ENCODE assay signal across 19 cellular contexts in the genomic region with DNA sequence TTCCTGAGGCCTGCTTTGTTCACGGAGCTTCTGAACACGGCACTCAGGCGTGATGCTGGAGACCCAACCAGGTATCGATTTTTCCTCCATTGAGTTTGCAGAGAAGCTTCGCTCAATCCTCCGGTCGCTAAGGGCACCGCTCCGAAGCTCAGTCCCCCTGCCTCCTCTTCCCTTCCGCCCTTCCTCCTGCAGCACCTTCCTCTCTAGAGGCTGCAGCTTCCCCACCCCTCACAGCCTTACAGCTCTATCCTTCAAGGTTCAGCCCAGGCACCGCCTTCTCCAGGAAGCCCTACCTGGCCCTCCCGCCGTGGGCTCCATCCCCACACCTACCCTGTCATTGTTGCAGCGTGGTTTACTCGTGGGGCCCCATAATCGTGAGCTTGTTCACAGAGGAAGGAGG.
DNase-seq lines count a peak whose midpoint lies in the region; ATAC-seq and TF ChIP-seq lines count a peak whose summit lies in the region.
"Had no signal": no experiment of that assay in that cellular context is flagged by ENCODE, and none has a peak within 500 bp of the region (broad histone marks: within the 10 kb centered on the region; RNA-seq: fewer than 3 reads in every experiment).

No MANE protein-coding gene starts in this region.

- no peak overlapping the region for H3K4me3 ChIP-seq in colonic mucosa
- no peak overlapping the region for H3K4me3 ChIP-seq in neural progenitor cell
- H3K4me3 ChIP-seq in upper lobe of left lung = no peak overlapping the region

- peaks cover 5% of the 10 kb centered on the region for H3F3A ChIP-seq in neural progenitor cell (ENCODE audit: low read depth)

- no peak for TF ChIP-seq EP300 in upper lobe of left lung (IDR thresholded peaks at IDR 0.05)

- TF ChIP-seq CTCF in colonic mucosa (IDR thresholded peaks at IDR 0.05) = no peak
- TF ChIP-seq CTCF in neural progenitor cell (IDR thresholded peaks at IDR 0.05) = no peak
- no peak for TF ChIP-seq CTCF in type B pancreatic cell (conservative IDR thresholded peaks at IDR 0.05)
- no peak for TF ChIP-seq CTCF in upper lobe of left lung (IDR thresholded peaks at IDR 0.05)

- H3K9me3 Mint-ChIP-seq in neural progenitor cell (no peaks in the 10 kb centered on the region), type B pancreatic cell (peaks cover 9% of the 10 kb centered on the region)
- H3K9me3 Mint-ChIP-seq: H9 had no signal

- H3K4me3 Mint-ChIP-seq in neural progenitor cell (no peak overlapping the region), type B pancreatic cell (no peak overlapping the region)
- H3K4me3 Mint-ChIP-seq: H9 had no signal

- H3K27ac Mint-ChIP-seq in neural progenitor cell (no peak overlapping the region), type B pancreatic cell (no peak overlapping the region)
- H3K27ac Mint-ChIP-seq: CD14-positive monocyte had no signal

- DNase-seq in activated CD4-positive, CD25-positive, alpha-beta regulatory T cell treated with anti-CD3 and anti-CD28 coated beads, Interleukin-2, amount 50 U/mL, for 72 hours = peak; percentile 19
- DNase-seq in colonic mucosa (peak; percentile 25), neural progenitor cell (ENCODE audit: low spot score) (no peak), type B pancreatic cell (ENCODE audit: extremely low spot score, unreplicated experiment) (peak; percentile 47), ureter (ENCODE audit: low spot score) (no peak), islet precursor cell (no peak), upper lobe of left lung (no peak)
- DNase-seq: DMS79 treated with DMSO at 0.1 percent for 48 hours; KBM-7; NCI-H1105 treated with DMSO at 0.1 percent for 48 hours; NCI-H187; NCI-H2107; NCI-H510A; NCI-H748 treated with DMSO at 0.1 percent for 48 hours; NK-92 treated with Interleukin-12 subunit alpha and Interleukin-12 subunit beta, amount 100 ng/mL, for 24 hours had no signal

- no peak overlapping the region for H3K9ac ChIP-seq in colonic mucosa (ENCODE audit: low read depth in 2 of 2, low read length in 2 of 2)
- H3K9ac ChIP-seq in neural progenitor cell = no peak overlapping the region

- intact Hi-C loops in colonic mucosa (cut with DNase I) = no loop called here

- H4K20me1 ChIP-seq in neural progenitor cell (ENCODE audit: low read depth) = no peaks in the 10 kb centered on the region

- H3K9me3 ChIP-seq in colonic mucosa (no peaks in the 10 kb centered on the region), neural progenitor cell (ENCODE audit: low read depth) (no peaks in the 10 kb centered on the region), upper lobe of left lung (no peaks in the 10 kb centered on the region)

- no peak for TF ChIP-seq POLR2A in upper lobe of left lung (IDR thresholded peaks at IDR 0.05)

- H3K4me1 ChIP-seq in colonic mucosa = peaks cover 4% of the 10 kb centered on the region
- H3K4me1 ChIP-seq in neural progenitor cell = peaks cover 15% of the 10 kb centered on the region
- peaks cover 0 to 11% (median 3%) of the 10 kb centered on the region in 4 donors for H3K4me1 ChIP-seq in upper lobe of left lung

- H3K27ac ChIP-seq in colonic mucosa (no peak overlapping the region), neural progenitor cell (no peak overlapping the region), upper lobe of left lung (no peak overlapping the region)

- ATAC-seq in activated CD4-positive, CD25-positive, alpha-beta regulatory T cell treated with anti-CD3 and anti-CD28 coated beads, Interleukin-2, amount 50 U/mL, for 24 hours = no peak
- no peak for ATAC-seq in upper lobe of left lung (ENCODE audit: low FRiP score in 2 of 2)
- ATAC-seq: HepG2 had no signal

- H3K36me3 ChIP-seq in colonic mucosa (no peaks in the 10 kb centered on the region), neural progenitor cell (no peaks in the 10 kb centered on the region), upper lobe of left lung (no peaks in the 10 kb centered on the region)

- H3K27me3 ChIP-seq in colonic mucosa = no peaks in the 10 kb centered on the region
- no peaks in the 10 kb centered on the region for H3K27me3 ChIP-seq in neural progenitor cell
- no peaks in the 10 kb centered on the region for H3K27me3 ChIP-seq in upper lobe of left lung

- peak overlapping the region; percentile 24 for H3K4me2 ChIP-seq in neural progenitor cell

- WGBS in upper lobe of left lung, 2 donors = 66 to 72% methylated on average over 16 of the region's 16 CpGs

- H3K36me3 Mint-ChIP-seq in neural progenitor cell (no peaks in the 10 kb centered on the region), type B pancreatic cell (no peaks in the 10 kb centered on the region)
- H3K36me3 Mint-ChIP-seq: CD14-positive monocyte had no signal

- H3K79me2 ChIP-seq in neural progenitor cell (ENCODE audit: low read depth) = no peaks in the 10 kb centered on the region

- H2AFZ ChIP-seq in neural progenitor cell (replicated peaks) = no peak overlapping the region

- peaks cover 2% of the 10 kb centered on the region for H3K27me3 Mint-ChIP-seq in neural progenitor cell (ENCODE audit: insufficient read depth, low read depth)
- H3K27me3 Mint-ChIP-seq in type B pancreatic cell = peaks cover 8% of the 10 kb centered on the region

- H3K4me1 Mint-ChIP-seq in neural progenitor cell (peaks cover 20% of the 10 kb centered on the region), type B pancreatic cell (ENCODE audit: unreplicated experiment) (peaks cover 20% of the 10 kb centered on the region)

Comparison
In these comparisons a context has a peak if more than half of its experiments do, and no peak if none do; other contexts are left out.
1. DNase-seq: peak in activated CD4-positive, CD25-positive, alpha-beta regulatory T cell treated with anti-CD3 and anti-CD28 coated beads, Interleukin-2, amount 50 U/mL, for 72 hours (single experiment), colonic mucosa (single experiment) and type B pancreatic cell (single experiment); none in neural progenitor cell (single experiment), ureter (single experiment), islet precursor cell (single experiment) and upper lobe of left lung (0 of 2).